In genomic region chr17:42797067-42798007, GRCh38 we compare ENCODE assay signal across 9 cellular contexts. TPM values are rescaled to one million over a fixed set of nuclear protein-coding genes. Genes with fewer than 3 reads are reported as not detected.
A peak's percentile ranks its signal among the peaks of the same experiment; 100 is the strongest.
DNase-seq lines count a peak whose midpoint lies in the region; ATAC-seq, FAIRE-seq and TF ChIP-seq lines count a peak whose summit lies in the region.
"Had no signal": no experiment of that assay in that cellular context is flagged by ENCODE, and none has a peak within 500 bp of the region (broad histone marks: within the 10 kb centered on the region; RNA-seq: fewer than 3 reads in every experiment).

No MANE protein-coding gene starts in this region.

- POLR2A ChIA-PET in BJ (lab: Charles Lee), result no interaction called here

- FAIRE-seq in GM19239 (lab: Jason Lieb, UNC), result no peak

- peaks cover 0 to 5% (median 0%) of the 10 kb centered on the region in 3 donors for H3K27me3 Mint-ChIP-seq in naive B cell

- H3K4me3 ChIP-seq in BJ (ENCODE audit: low read depth, low read length) (peak overlapping the region; percentile 77), LNCaP clone FGC (ENCODE audit: low read depth, low read length) (peak overlapping the region; percentile 99)

- peak overlapping the region; percentile 90 to 98 (median 96) for H3K4me3 Mint-ChIP-seq in naive B cell

- H3K4me1 Mint-ChIP-seq in naive B cell, result peaks cover 20 to 43% (median 39%) of the 10 kb centered on the region in 3 donors

- peak overlapping the region in 1 of 6 donors; percentile 90 for H3K27ac Mint-ChIP-seq in naive B cell

- peaks cover 0 to 8% of the 10 kb centered on the region in 2 donors for H3K36me3 Mint-ChIP-seq in naive B cell

- H3K36me3 ChIP-seq in BJ (ENCODE audit: control insufficient read depth, insufficient read depth, low read length), result peaks cover 4% of the 10 kb centered on the region; the same call in 1 of the 2 replicates

- no peak for ATAC-seq in naive B cell (ENCODE audit: low read depth in 2 of 2)

- TF ChIP-seq CTCF in BJ (IDR thresholded peaks at IDR 0.05; ENCODE audit: insufficient read depth, low read depth, low read length) (no peak), LNCaP clone FGC (IDR thresholded peaks at IDR 0.05; ENCODE audit: control insufficient read depth, extremely low read depth, insufficient read depth) (no peak)

- CTCF ChIA-PET in BJ (lab: Yijun Ruan, JAX), result interaction anchor here (1.3 to 2.3 kb wide), 2 partner anchors 23 to 27 kb away, joined by 5 to 8 read pairs; partner anchors contain the start of gene BECN1

- H3K9me3 Mint-ChIP-seq in naive B cell, result no peaks in the 10 kb centered on the region

- no peaks in the 10 kb centered on the region for H3K27me3 ChIP-seq in BJ (ENCODE audit: control insufficient read depth, insufficient read depth, low read length)

- DNase-seq in BJ (ENCODE audit: low read depth), result no peak
- DNase-seq in LNCaP clone FGC (ENCODE audit: low read depth), result no peak
- peak; percentile 19 for DNase-seq in dermis blood vessel endothelial cell
- no peak for DNase-seq in naive B cell
- DNase-seq in activated effector memory CD4-positive, alpha-beta T cell treated with Interleukin-2 at 50 U/mL for 16 hours, result no peak
- no peak for DNase-seq in GM19239 (ENCODE audit: insufficient read length, low spot score)
- DNase-seq in stimulated activated CD4-positive, alpha-beta T cell treated with anti-CD3 and anti-CD28 coated beads, Interleukin-4, amount 100 ng/mL, for 1 hour, result no peak
- no peak for DNase-seq in NCI-H2029 (lab: John Stamatoyannopoulos, UW)

RNA-seq across cellular contexts. Expression of gene COA3, which starts 1.2 kb away (rescaled TPM):
- polyA plus RNA-seq in BJ (2011; rRNA removed), result 82.8 and 91.9 TPM in 2 replicates
- 28.9 and 32.5 TPM in 2 replicates for polyA minus RNA-seq in BJ (2011; rRNA and poly(A)+ RNA removed)
- total RNA-seq in dermis blood vessel endothelial cell, result 52.5 and 75.7 TPM in 2 replicates
- polyA plus RNA-seq in naive B cell (ENCODE audit: low read depth in 6 of 6), result 100 to 1,000 TPM; 117 to 157 (median 133) TPM

RNA-seq across cellular contexts. Expression of gene CNTD1, which starts 1.3 kb away (rescaled TPM):
- polyA plus RNA-seq in BJ (2011; rRNA removed) (0.29 and 0.45 TPM in 2 replicates), naive B cell (ENCODE audit: low read depth in 6 of 6) (under 1 TPM in 5 of 6 donors, not detected in 1; 0.17 to 0.74 (median 0.70) TPM)
- polyA minus RNA-seq in BJ (2011; rRNA and poly(A)+ RNA removed), result not detected in 2 replicates
- total RNA-seq in dermis blood vessel endothelial cell, result 0.34 TPM in 1 of 2 replicates, not detected in the other
- total RNA-seq: activated CD8-positive, alpha-beta memory T cell treated with anti-CD3 and anti-CD28 coated beads for 36 hours had no signal

RNA-seq across cellular contexts. Expression of gene WNK4, which starts 16.9 kb away (rescaled TPM):
- polyA plus RNA-seq in BJ (2011; rRNA removed) (2.1 and 2.9 TPM in 2 replicates), naive B cell (ENCODE audit: low read depth in 6 of 6) (under 1 TPM in 1 of 6 donors, not detected in 5; 0.10 TPM)
- polyA minus RNA-seq in BJ (2011; rRNA and poly(A)+ RNA removed), result 1.4 and 2.6 TPM in 2 replicates
- total RNA-seq in dermis blood vessel endothelial cell, result 3.4 TPM in 2 replicates

RNA-seq across cellular contexts. Expression of gene VPS25, which starts 24.1 kb away (rescaled TPM):
- polyA plus RNA-seq in BJ (2011; rRNA removed) (143 and 181 TPM in 2 replicates), naive B cell (ENCODE audit: low read depth in 6 of 6) (10 to 100 TPM; 44.3 to 61.0 (median 56.5) TPM)
- polyA minus RNA-seq in BJ (2011; rRNA and poly(A)+ RNA removed), result 34.9 and 63.7 TPM in 2 replicates
- total RNA-seq in dermis blood vessel endothelial cell, result 46.5 and 53.4 TPM in 2 replicates

RNA-seq across cellular contexts. Expression of gene BECN1, which starts 26.7 kb away (rescaled TPM):
- polyA plus RNA-seq in BJ (2011; rRNA removed), result 118 and 126 TPM in 2 replicates
- 31.6 and 44.4 TPM in 2 replicates for polyA minus RNA-seq in BJ (2011; rRNA and poly(A)+ RNA removed)
- 133 and 168 TPM in 2 replicates for total RNA-seq in dermis blood vessel endothelial cell
- 100 to 1,000 TPM; 136 to 212 (median 150) TPM for polyA plus RNA-seq in naive B cell (ENCODE audit: low read depth in 6 of 6)
